9 cellular contexts compared by ENCODE assay signal in genomic region chr3:106272302-106272701, GRCh38.
"Had no signal": no experiment of that assay in that cellular context is flagged by ENCODE, and none has a peak within 500 bp of the region (broad histone marks: within the 10 kb centered on the region; RNA-seq: fewer than 3 reads in every experiment).

No MANE protein-coding gene starts in this region.

- H3K4me1 ChIP-seq: HAP-1 had no signal

- H3K27ac Mint-ChIP-seq: HFFc6 had no signal

- H3K9ac ChIP-seq: GM23248 had no signal

- H3K4me3 ChIP-seq: GM23248, HAP-1, K562 had no signal

- H3K9me3 Mint-ChIP-seq: HFFc6 had no signal

- H2AFZ ChIP-seq: GM23248 had no signal

- H3K36me3 ChIP-seq: HAP-1 had no signal

- H3K9me3 ChIP-seq: HAP-1 had no signal

- H3K4me3 Mint-ChIP-seq: HFFc6 had no signal

- H3K27ac ChIP-seq: GM23248 had no signal

- DNase-seq: GM23248, GOT3, H7, HFFc6, IMR-90, KG1 had no signal

- ATAC-seq: HCT116, K562 had no signal
